ENCODE assay signal across 1 cellular context in genomic region chr7:76311838-76312237, GRCh38.
TF ChIP-seq lines count a peak whose summit lies in the region.

No MANE protein-coding gene starts in this region.

TF ChIP-seq in K562, 482 proteins besides CTCF, POLR2A, EP300 and RAD21:
- TF ChIP-seq ZNF121 (CRISPR knock-in tag; conservative IDR thresholded peaks at IDR 0.05) (peak; percentile 67), ZBTB33 (CRISPR knock-in tag; IDR thresholded peaks at IDR 0.05) (peak; percentile 80)
